20 cellular contexts compared by ENCODE assay signal in the genomic region with DNA sequence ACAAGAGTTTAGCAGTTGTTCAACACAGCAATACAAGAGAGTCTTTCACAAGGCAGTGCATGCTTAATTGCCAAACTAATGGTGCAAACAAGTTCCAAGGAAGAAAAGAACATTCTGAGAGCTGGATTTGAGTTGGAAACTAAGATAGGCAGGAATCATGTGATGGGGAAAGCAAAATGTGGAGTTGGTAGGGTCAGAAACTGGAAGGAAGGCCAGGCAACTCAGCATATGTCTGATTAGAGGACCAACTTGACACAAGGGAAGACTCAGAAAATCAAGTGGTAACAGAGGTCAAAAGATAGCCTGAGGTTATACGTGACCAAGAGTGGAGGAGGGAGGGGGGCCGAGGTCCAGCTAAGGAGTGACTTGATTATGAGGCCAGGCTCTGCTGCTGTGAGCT.
DNase-seq lines count a peak whose midpoint lies in the region; ATAC-seq and TF ChIP-seq lines count a peak whose summit lies in the region.
"Had no signal": no experiment of that assay in that cellular context is flagged by ENCODE, and none has a peak within 500 bp of the region (broad histone marks: within the 10 kb centered on the region; RNA-seq: fewer than 3 reads in every experiment).

No MANE protein-coding gene starts in this region.

- no peaks in the 10 kb centered on the region for H3K27me3 Mint-ChIP-seq in GM23338 (ENCODE audit: insufficient read depth, low read depth, poor library complexity)
- H3K27me3 Mint-ChIP-seq in neural crest cell (ENCODE audit: low read depth) = no peaks in the 10 kb centered on the region
- H3K27me3 Mint-ChIP-seq: activated naive CD8-positive, alpha-beta T cell treated with anti-CD3 and anti-CD28 coated beads for 36 hours; brain; dendritic cell treated with granulocyte-macrophage colony-stimulating factor and Interleukin-4, amounts not matched to agents 40 ng/mL and 50 ng/mL, for 4 days had no signal

- no peaks in the 10 kb centered on the region for H3K9me2 ChIP-seq in GM23338 (ENCODE audit: insufficient read depth)

- ATAC-seq in GM23338 (peak; percentile 51), right cardiac atrium (peak; percentile 70 to 91), GM18858 (IDR thresholded peaks at IDR 0.05; ENCODE audit: unreplicated experiment) (no peak)
- ATAC-seq: A549; activated CD4-positive, CD25-positive, alpha-beta regulatory T cell treated with anti-CD3 and anti-CD28 coated beads, Interleukin-2, amount 50 U/mL, for 24 hours had no signal

- no peak for DNase-seq in GM23338 (ENCODE audit: low spot score)
- DNase-seq in right cardiac atrium = peak; percentile 17 to 80 (median 71)
- DNase-seq in neural crest cell (ENCODE audit: low read depth, low spot score) = peak; percentile 13
- no peak for DNase-seq in T-helper 1 cell
- no peak for DNase-seq in NOMO-1 treated with dmso at 0.1 percent for 144 hours (lab: John Stamatoyannopoulos, UW; ENCODE audit: unreplicated experiment)
- no peak for DNase-seq in NCI-H82 (lab: John Stamatoyannopoulos, UW)
- DNase-seq: activated naive CD8-positive, alpha-beta T cell treated with anti-CD3 and anti-CD28 coated beads for 36 hours; GOT3; left colon; NCI-H1105 treated with DMSO at 0.1 percent for 48 hours; NCI-H69; ovary; stimulated activated CD4-positive, alpha-beta T cell treated with anti-CD3 and anti-CD28 coated beads, Interleukin-2, amount 100 ng/mL, for 24 hours had no signal

- peaks cover 29% of the 10 kb centered on the region for H3K4me1 Mint-ChIP-seq in GM23338
- peaks cover 55% of the 10 kb centered on the region for H3K4me1 Mint-ChIP-seq in neural crest cell

- H2AFZ ChIP-seq in GM23338 = no peak overlapping the region

- TF ChIP-seq CTCF in GM23338 (conservative IDR thresholded peaks at IDR 0.05; ENCODE audit: low read depth in 2 of 2) (no peak), neural crest cell (conservative IDR thresholded peaks at IDR 0.05) (no peak)

- H4K20me1 ChIP-seq in GM23338 (replicated peaks; ENCODE audit: insufficient read depth) = no peaks in the 10 kb centered on the region

- intact Hi-C loops in right cardiac atrium (cut with DNase I) = no loop called here

- no peaks in the 10 kb centered on the region for H3K79me2 ChIP-seq in GM23338 (replicated peaks; ENCODE audit: insufficient read depth)

- H3K9me3 Mint-ChIP-seq in GM23338 (no peaks in the 10 kb centered on the region), neural crest cell (no peaks in the 10 kb centered on the region)
- H3K9me3 Mint-ChIP-seq: activated naive CD8-positive, alpha-beta T cell treated with anti-CD3 and anti-CD28 coated beads for 36 hours; dendritic cell treated with granulocyte-macrophage colony-stimulating factor and Interleukin-4, amounts not matched to agents 40 ng/mL and 50 ng/mL, for 4 days; T-helper 2 cell treated with Interferon-gamma antibody and Interleukin-4, amounts not matched to agents 5 μg/mL and 100 μg/mL, for 36 hours had no signal

- H3K4me3 ChIP-seq in GM23338 (no peak overlapping the region), right cardiac atrium (ENCODE audit: low read length) (no peak overlapping the region)
- H3K4me3 ChIP-seq: A549, ovary had no signal

- H3K27ac Mint-ChIP-seq in GM23338 (peak overlapping the region; percentile 27; the same call in 1 of the 2 replicates), neural crest cell (ENCODE audit: unreplicated experiment) (peak overlapping the region; percentile 30)
- H3K27ac Mint-ChIP-seq: activated naive CD8-positive, alpha-beta T cell treated with anti-CD3 and anti-CD28 coated beads for 36 hours; dendritic cell treated with granulocyte-macrophage colony-stimulating factor and Interleukin-4, amounts not matched to agents 40 ng/mL and 50 ng/mL, for 4 days; T-helper 2 cell treated with Interferon-gamma antibody and Interleukin-4, amounts not matched to agents 5 μg/mL and 100 μg/mL, for 36 hours had no signal

- H3K27ac ChIP-seq in GM23338 (ENCODE audit: low read depth) (no peak overlapping the region), angular gyrus (ENCODE audit: low read depth, low read length) (peak overlapping the region; percentile 88), right cardiac atrium (ENCODE audit: low read length) (peak overlapping the region; percentile 33)
- H3K27ac ChIP-seq: A549, ovary had no signal

- peaks cover 9% of the 10 kb centered on the region; the same call in 1 of the 3 replicates for H3K36me3 Mint-ChIP-seq in GM23338 (ENCODE audit: low read depth)
- peaks cover 2% of the 10 kb centered on the region for H3K36me3 Mint-ChIP-seq in neural crest cell (ENCODE audit: low read depth)

- peak overlapping the region; percentile 64; the same call in 1 of the 2 replicates for H3K4me2 ChIP-seq in GM23338
- H3K4me2 ChIP-seq: A549 had no signal

- H3K4me1 ChIP-seq in GM23338 (ENCODE audit: insufficient read depth) (peaks cover 29% of the 10 kb centered on the region), right cardiac atrium (ENCODE audit: control insufficient read depth, insufficient read depth, low read length) (peaks cover 2% of the 10 kb centered on the region)

- no peaks in the 10 kb centered on the region for H3F3A ChIP-seq in GM23338 (replicated peaks; ENCODE audit: low read depth)

- no peaks in the 10 kb centered on the region for H3K27me3 ChIP-seq in GM23338 (ENCODE audit: insufficient read depth)
- no peaks in the 10 kb centered on the region for H3K27me3 ChIP-seq in right cardiac atrium (ENCODE audit: control insufficient read depth, insufficient read depth)
- H3K27me3 ChIP-seq: ovary had no signal

- H3K36me3 ChIP-seq in GM23338 (ENCODE audit: insufficient read depth) = no peaks in the 10 kb centered on the region
- H3K36me3 ChIP-seq: ovary had no signal

- WGBS in right cardiac atrium = 46% methylated on average over 2 of the region's 2 CpGs

- H3K4me3 Mint-ChIP-seq in GM23338 = no peak overlapping the region
- H3K4me3 Mint-ChIP-seq in neural crest cell = peak overlapping the region; percentile 20
- H3K4me3 Mint-ChIP-seq: activated naive CD8-positive, alpha-beta T cell treated with anti-CD3 and anti-CD28 coated beads for 36 hours; brain; dendritic cell treated with granulocyte-macrophage colony-stimulating factor and Interleukin-4, amounts not matched to agents 40 ng/mL and 50 ng/mL, for 4 days; T-helper 2 cell treated with Interferon-gamma antibody and Interleukin-4, amounts not matched to agents 5 μg/mL and 100 μg/mL, for 36 hours had no signal

- H3K9me3 ChIP-seq in right cardiac atrium (ENCODE audit: control insufficient read depth, low read length) = no peaks in the 10 kb centered on the region
- H3K9me3 ChIP-seq: A549, ovary had no signal

TF ChIP-seq in GM23338, 12 proteins besides CTCF, POLR2A, EP300 and RAD21:
- TF ChIP-seq JUNB (IDR thresholded peaks at IDR 0.05; ENCODE audit: unreplicated experiment) (no peak), EZH2 (IDR thresholded peaks at IDR 0.05; ENCODE audit: low read depth, unreplicated experiment) (no peak), EZH2phosphoT487 (IDR thresholded peaks at IDR 0.05; ENCODE audit: unreplicated experiment) (no peak)

Comparison
In these comparisons a context has a peak if more than half of its experiments do, and no peak if none do; other contexts are left out.
1. DNase-seq: peak in right cardiac atrium (3 of 3) and neural crest cell (single experiment); none in GM23338 (single experiment), T-helper 1 cell (0 of 5), NOMO-1 treated with dmso at 0.1 percent for 144 hours (single experiment) and NCI-H82 (single experiment).